ENCODE assay signal across 8 cellular contexts in the genomic region with DNA sequence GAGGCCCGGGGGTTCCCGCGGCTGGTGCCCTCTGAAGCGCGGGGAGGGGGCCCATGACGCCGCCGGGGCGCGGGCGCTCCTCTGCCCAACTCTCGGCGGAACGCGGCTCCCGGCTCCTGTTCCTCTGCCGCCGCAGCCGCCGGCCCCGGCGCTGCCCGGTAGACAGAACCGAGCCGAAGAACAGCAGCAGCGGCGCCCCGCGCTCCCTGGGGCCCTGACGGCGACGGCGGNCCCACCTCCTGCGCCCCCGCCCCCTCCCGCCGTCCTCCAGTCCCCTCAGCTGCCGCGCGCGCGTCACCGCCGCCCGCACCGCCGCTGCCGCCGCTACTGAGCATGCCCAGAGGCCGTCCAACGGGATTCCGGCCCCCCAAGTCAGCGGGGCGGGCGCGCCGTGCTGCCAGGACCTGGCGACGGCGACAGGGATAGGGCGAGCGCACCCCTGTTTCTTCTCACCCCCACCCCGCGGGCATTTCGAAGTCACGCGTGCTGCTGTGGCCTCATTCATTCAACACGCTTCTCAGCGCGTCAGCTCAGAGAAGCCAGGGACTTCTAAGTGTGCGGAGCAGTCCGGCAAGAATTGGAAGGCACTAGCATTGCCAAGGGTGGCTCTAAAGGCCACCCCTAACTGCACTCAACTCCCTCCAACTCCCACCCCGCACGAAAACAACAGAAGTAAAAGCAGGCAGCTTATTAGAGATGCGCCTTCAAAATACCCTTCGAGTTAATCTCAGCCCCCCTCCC. TPM values are rescaled to one million over a fixed set of nuclear protein-coding genes. Genes with fewer than 3 reads are reported as not detected.
DNase-seq lines count a peak whose midpoint lies in the region; ATAC-seq and TF ChIP-seq lines count a peak whose summit lies in the region.

A gene (minus strand): TSS at position 182 of the 741 bp plus-strand sequence. CDS start 283 bp downstream, outside the sequence.

- H3K27me3 ChIP-seq in WERI-Rb-1 (ENCODE audit: insufficient read depth, low read depth, severe bottlenecking) (no peaks in the 10 kb centered on the region), spleen (replicated peaks in 1 of 7) (no peaks in the 10 kb centered on the region)

- no peaks in the 10 kb centered on the region for H3K9me3 ChIP-seq in WERI-Rb-1 (ENCODE audit: severe bottlenecking)
- H3K9me3 ChIP-seq in spleen, result no peaks in the 10 kb centered on the region

- H3K36me3 ChIP-seq in WERI-Rb-1 (no peaks in the 10 kb centered on the region), spleen (no peaks in the 10 kb centered on the region)

- H3K27ac Mint-ChIP-seq in immature natural killer cell, result peak within 1 kb of the TSS; percentile 97 to 99 (median 98)

- intact Hi-C loops in spleen (cut with DNase I; ENCODE audit: low total_unique reads), result no loop called here

- peaks cover 0 to 3% (median 0%) of the 10 kb centered on the region in 3 donors for H3K36me3 Mint-ChIP-seq in immature natural killer cell

- H3K4me1 ChIP-seq in spleen, result peaks cover 12 to 66% (median 42%) of the 10 kb centered on the region in 6 donors

- peak; percentile 78 for DNase-seq in A172 (ENCODE audit: low spot score)
- DNase-seq in NCI-H2171 (lab: John Stamatoyannopoulos, UW), result peak; percentile 74
- peak; percentile 95 for DNase-seq in WERI-Rb-1
- DNase-seq in T47D (ENCODE audit: low read depth in 1 of 2, low spot score in 1 of 2), result peak; percentile 71 to 98
- peak; percentile 98 for DNase-seq in immature natural killer cell
- peak; percentile 99 for DNase-seq in spleen

- TF ChIP-seq CTCF in WERI-Rb-1 (IDR thresholded peaks at IDR 0.05; ENCODE audit: low read depth, low read length) (no peak), spleen (IDR thresholded peaks at IDR 0.05 in 8 of 11, conservative IDR thresholded peaks at IDR 0.05 in 3 of 11) (peak in 2 of 11 experiments; percentile 16 to 34)

- TF ChIP-seq POLR2A in GM18526 (IDR thresholded peaks at IDR 0.05; ENCODE audit: extremely low read depth, insufficient read length) (peak; percentile 62), spleen (IDR thresholded peaks at IDR 0.05) (peak in 1 of 3 donors; percentile 78)

- in situ Hi-C loops in T47D (cut with HindIII; ENCODE audit: low pct_unique_long_range_greater_than_20kb, low sequenced_read_pairs), result no loop called here

- peak within 1 kb of the TSS; percentile 97 to 99 (median 98) for H3K4me3 Mint-ChIP-seq in immature natural killer cell

- WGBS in spleen, 5 donors, result 0 to 1% (median 0%) methylated on average over 26 to 76 of the region's 76 CpGs

- H3K9me3 Mint-ChIP-seq in immature natural killer cell, result peaks cover 0 to 2% (median 0%) of the 10 kb centered on the region in 6 donors

- H3K27ac ChIP-seq in WERI-Rb-1, result peak within 1 kb of the TSS; percentile 87
- H3K27ac ChIP-seq in spleen, result peak within 1 kb of the TSS; percentile 91 to 99 (median 98)

- H3K27me3 Mint-ChIP-seq in immature natural killer cell (ENCODE audit: low read depth in 3 of 3), result peaks cover 19 to 27% (median 21%) of the 10 kb centered on the region in 3 donors

- peak within 1 kb of the TSS; percentile 91 for H3K4me3 ChIP-seq in WERI-Rb-1 (ENCODE audit: low read depth, low read length)
- peak within 1 kb of the TSS; percentile 57 to 88 (median 70) for H3K4me3 ChIP-seq in spleen

- ATAC-seq in HG03064 (IDR thresholded peaks at IDR 0.05; ENCODE audit: low read depth, unreplicated experiment), result peak; percentile 51

- H3K4me1 Mint-ChIP-seq in immature natural killer cell, result peaks cover 41 to 66% of the 10 kb centered on the region in 2 donors

RNA-seq across cellular contexts. Expression of the gene that starts here (rescaled TPM):
- 5.4 and 8.1 TPM in 2 replicates for total RNA-seq in A172 (2014; rRNA removed; shearing (Covaris generic))
- polyA plus RNA-seq in immature natural killer cell (1 to 10 TPM in 2 of 3 donors, not detected in 1; 1.3 to 2.6 TPM), spleen (1 to 10 TPM; 2.9 to 4.3 (median 3.4) TPM)
- total RNA-seq in spleen, result 10 to 100 TPM; 12.3 to 17.2 (median 13.6) TPM

Comparison
In these comparisons a context has a peak if more than half of its experiments do, and no peak if none do; other contexts are left out.
1. Peak in every context shown above with its lines: DNase-seq, ATAC-seq, H3K4me3 ChIP-seq and H3K27ac ChIP-seq.